Comparison of ENCODE assay signal across 12 cellular contexts in genomic region chr11:130478881-130479280, GRCh38. TPM values are rescaled to one million over a fixed set of nuclear protein-coding genes. Genes with fewer than 3 reads are reported as not detected.
DNase-seq lines count a peak whose midpoint lies in the region; ATAC-seq and TF ChIP-seq lines count a peak whose summit lies in the region.
"Had no signal": no experiment of that assay in that cellular context is flagged by ENCODE, and none has a peak within 500 bp of the region (broad histone marks: within the 10 kb centered on the region; RNA-seq: fewer than 3 reads in every experiment).

No MANE protein-coding gene starts in this region.

- H3K36me3 Mint-ChIP-seq in chondrocyte (ENCODE audit: low read depth) = peaks cover 21% of the 10 kb centered on the region
- H3K36me3 Mint-ChIP-seq: CD4-positive, CD25-positive, alpha-beta regulatory T cell had no signal

- H3K27me3 ChIP-seq in right atrium auricular region = no peaks in the 10 kb centered on the region
- H3K27me3 ChIP-seq in skeletal muscle tissue (ENCODE audit: control insufficient read depth in 3 of 3, insufficient read depth in 3 of 3, low read length in 3 of 3) = no peaks in the 10 kb centered on the region

- H3K9me3 ChIP-seq in right atrium auricular region (no peaks in the 10 kb centered on the region), skeletal muscle tissue (ENCODE audit: control insufficient read depth in 3 of 3, low read length in 3 of 3) (no peaks in the 10 kb centered on the region)

- H3K9ac ChIP-seq in skeletal muscle tissue (ENCODE audit: low read depth in 1 of 3, low read length in 3 of 3) = no peak overlapping the region

- H3K4me3 Mint-ChIP-seq in chondrocyte (ENCODE audit: unreplicated experiment) = no peak overlapping the region
- H3K4me3 Mint-ChIP-seq: CD4-positive, CD25-positive, alpha-beta regulatory T cell had no signal

- H3K4me1 Mint-ChIP-seq in chondrocyte (ENCODE audit: low read depth) = peaks cover 18% of the 10 kb centered on the region
- H3K4me1 Mint-ChIP-seq: CD4-positive, CD25-positive, alpha-beta regulatory T cell had no signal

- no peak overlapping the region for H3K27ac Mint-ChIP-seq in chondrocyte (ENCODE audit: unreplicated experiment)
- H3K27ac Mint-ChIP-seq: CD4-positive, CD25-positive, alpha-beta regulatory T cell had no signal

- TF ChIP-seq CTCF in GM13977 (IDR thresholded peaks at IDR 0.05; ENCODE audit: extremely low read depth, insufficient read depth, missing control alignments) = no peak
- no peak for TF ChIP-seq CTCF in WI38 (IDR thresholded peaks at IDR 0.05; ENCODE audit: low read depth, low read length)
- no peak for TF ChIP-seq CTCF in right atrium auricular region (IDR thresholded peaks at IDR 0.05)
- TF ChIP-seq CTCF in chondrocyte (IDR thresholded peaks at IDR 0.05) = no peak

- no peak for ATAC-seq in HG03025 (IDR thresholded peaks at IDR 0.05; ENCODE audit: low FRiP score, unreplicated experiment)
- ATAC-seq: HepG2 had no signal

- peaks cover 5% of the 10 kb centered on the region for H3K9me3 Mint-ChIP-seq in chondrocyte (ENCODE audit: low read depth)

- DNase-seq in GM13977 (ENCODE audit: low spot score) = peak; percentile 4
- no peak for DNase-seq in right atrium auricular region (ENCODE audit: low spot score)
- no peak for DNase-seq in NOMO-1 (lab: John Stamatoyannopoulos, UW; ENCODE audit: unreplicated experiment in 2 of 2)
- DNase-seq in chondrocyte (ENCODE audit: low spot score) = no peak
- DNase-seq in NCI-H1930 (lab: John Stamatoyannopoulos, UW) = no peak
- DNase-seq: activated CD8-positive, alpha-beta memory T cell treated with anti-CD3 and anti-CD28 coated beads, Interleukin-2, amount 50 U/mL, for 48 hours; CD4-positive, CD25-positive, alpha-beta regulatory T cell; NCI-H1694 treated with DMSO at 0.1 percent for 48 hours had no signal

- no peaks in the 10 kb centered on the region for H3K27me3 Mint-ChIP-seq in chondrocyte (ENCODE audit: low read depth)

- H3K27ac ChIP-seq in right atrium auricular region = peak overlapping the region; percentile 80 to 93
- H3K27ac ChIP-seq in skeletal muscle tissue (ENCODE audit: low read depth, low read length) = peak overlapping the region; percentile 72

- H3K4me1 ChIP-seq in right atrium auricular region = peaks cover 0 to 65% of the 10 kb centered on the region in 2 donors
- peaks cover 22 to 33% (median 27%) of the 10 kb centered on the region in 3 donors for H3K4me1 ChIP-seq in skeletal muscle tissue (ENCODE audit: control insufficient read depth in 3 of 3, insufficient read depth in 3 of 3, low read length in 3 of 3)

- peak overlapping the region; percentile 23 for H3K4me3 ChIP-seq in WI38 (ENCODE audit: low read depth, low read length)
- H3K4me3 ChIP-seq in right atrium auricular region = no peak overlapping the region
- no peak overlapping the region for H3K4me3 ChIP-seq in skeletal muscle tissue (ENCODE audit: low read length in 3 of 3)

- peaks cover 11% of the 10 kb centered on the region for H3K36me3 ChIP-seq in right atrium auricular region
- H3K36me3 ChIP-seq in skeletal muscle tissue (ENCODE audit: control insufficient read depth in 3 of 3, insufficient read depth in 3 of 3, low read length in 3 of 3) = peaks cover 0 to 4% (median 0%) of the 10 kb centered on the region in 3 donors

- in situ Hi-C loops in GM13977 (cut with MboI; ENCODE audit: low pct_unique_long_range_greater_than_20kb, low sequenced_read_pairs, unreplicated experiment) = no loop called here

RNA-seq across cellular contexts. Expression of gene ADAMTS15, which starts 30.4 kb away (rescaled TPM):
- total RNA-seq in right atrium auricular region (10 to 100 TPM; 17.5 to 21.2 TPM), skeletal muscle tissue (15.7 TPM), chondrocyte (16.8 to 140 TPM (median 136 TPM) in 3 replicates)
- total RNA-seq: CD4-positive, CD25-positive, alpha-beta regulatory T cell had no signal

RNA-seq across cellular contexts. Expression of gene ADAMTS8, which starts 50.5 kb away (rescaled TPM):
- total RNA-seq in right atrium auricular region (1 to 10 TPM; 2.5 to 7.8 TPM), skeletal muscle tissue (5.7 TPM), chondrocyte (0.77 to 1.0 TPM (median 1.0 TPM) in 3 replicates)
- total RNA-seq: CD4-positive, CD25-positive, alpha-beta regulatory T cell; HepG2 had no signal
